In the genomic region with DNA sequence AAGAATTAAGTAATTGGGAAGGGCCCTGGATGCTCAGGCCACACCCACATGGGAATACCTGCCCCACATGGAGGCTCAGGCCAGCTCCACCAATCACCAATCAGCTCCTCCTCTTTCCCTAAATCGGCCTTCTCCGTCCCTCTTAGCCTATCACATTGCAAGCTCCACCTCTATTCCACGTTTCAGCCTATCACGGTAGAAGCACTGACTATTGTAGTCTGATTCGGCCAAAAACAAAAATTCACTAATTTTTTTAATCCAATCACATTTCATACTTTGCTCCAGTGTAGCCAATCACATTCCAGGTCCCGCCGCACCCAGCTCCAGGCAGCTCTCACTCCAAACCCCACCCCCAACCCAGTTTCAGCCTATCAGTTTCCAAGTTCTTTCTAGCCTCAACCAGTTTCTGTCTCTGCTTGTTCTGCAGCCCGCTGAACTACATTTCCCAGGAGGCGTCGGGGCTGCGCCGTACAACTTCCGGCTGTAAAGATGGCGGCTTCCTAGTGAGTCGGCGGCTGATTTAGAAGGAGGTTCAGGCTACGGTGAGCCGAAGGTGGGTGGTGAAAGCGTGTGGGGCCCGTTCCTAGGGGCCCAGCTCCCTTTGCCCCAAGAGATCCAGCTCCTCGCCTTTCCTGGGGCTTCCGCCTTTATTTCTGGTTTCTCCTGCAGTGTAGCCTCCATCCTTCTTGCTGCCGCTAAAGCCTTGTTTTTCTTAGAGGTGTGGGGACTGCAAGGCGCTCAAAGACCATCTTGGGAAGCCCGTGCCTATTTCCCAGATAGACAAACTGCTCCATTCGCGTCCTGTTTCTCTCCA, we compare ENCODE assay signal across 8 cellular contexts. TPM values are rescaled to one million over a fixed set of nuclear protein-coding genes. Genes with fewer than 3 reads are reported as not detected.
DNase-seq lines count a peak whose midpoint lies in the region; ATAC-seq and TF ChIP-seq lines count a peak whose summit lies in the region.

A gene (plus strand): TSS at position 469 of the 814 bp plus-strand sequence. CDS start 1,364 bp downstream, outside the sequence.

- peaks cover 9% of the 10 kb centered on the region for H3K36me3 Mint-ChIP-seq in activated CD4-positive, alpha-beta T cell treated with anti-CD3 and anti-CD28 coated beads for 36 hours (ENCODE audit: low read depth)

- no peaks in the 10 kb centered on the region for H3K9me3 Mint-ChIP-seq in activated CD4-positive, alpha-beta T cell treated with anti-CD3 and anti-CD28 coated beads for 36 hours (ENCODE audit: low read depth)

- H3K36me3 ChIP-seq in kidney epithelial cell (ENCODE audit: control insufficient read depth, insufficient read depth, low read length): peaks cover 4% of the 10 kb centered on the region

- H3K27me3 Mint-ChIP-seq in activated CD4-positive, alpha-beta T cell treated with anti-CD3 and anti-CD28 coated beads for 36 hours: no peaks in the 10 kb centered on the region

- intact Hi-C loops in activated CD4-positive, alpha-beta T cell treated with anti-CD3 and anti-CD28 coated beads for 36 hours (cut with DNase I, micrococcal nuclease): loop anchor here (1.0 to 10.0 kb wide), 20 partner anchors 22 to 1430 kb away; a partner anchor contains a TSS

- peak; percentile 99 for DNase-seq in Ammon's horn (ENCODE audit: low spot score)
- peak; percentile 98 for DNase-seq in GM19238 (ENCODE audit: insufficient read length, low spot score)
- peak; percentile 100 for DNase-seq in NCI-H524 (lab: John Stamatoyannopoulos, UW)
- DNase-seq in activated CD4-positive, alpha-beta T cell treated with anti-CD3 and anti-CD28 coated beads for 36 hours: peak; percentile 98
- DNase-seq in choroid plexus epithelial cell (ENCODE audit: low read depth): peak; percentile 100
- DNase-seq in kidney epithelial cell (ENCODE audit: low read depth): peak; percentile 97
- peak; percentile 95 to 96 for DNase-seq in stimulated activated CD4-positive, alpha-beta T cell treated with anti-CD3 and anti-CD28 coated beads, Interleukin-15, amount 100 ng/mL, for 48 hours (ENCODE audit: low read depth in 2 of 2)

- CTCF ChIA-PET in activated CD4-positive, alpha-beta T cell treated with anti-CD3 and anti-CD28 coated beads for 36 hours (lab: Charles Lee): interaction anchor here (0.6 to 2.3 kb wide), 21 partner anchors 11 to 897 kb away, joined by 3 to 18 read pairs (median 4); a partner anchor contains a TSS

- POLR2A ChIA-PET in activated CD4-positive, alpha-beta T cell treated with anti-CD3 and anti-CD28 coated beads for 36 hours (lab: Charles Lee): interaction anchor here (0.5 to 1.8 kb wide), 11 partner anchors 14 to 192 kb away, joined by 3 to 9 read pairs (median 4); a partner anchor contains a TSS

- H3K27me3 ChIP-seq in kidney epithelial cell (ENCODE audit: control insufficient read depth, insufficient read depth, low read length): no peaks in the 10 kb centered on the region

- H3K27ac Mint-ChIP-seq in activated CD4-positive, alpha-beta T cell treated with anti-CD3 and anti-CD28 coated beads for 36 hours: peak within 1 kb of the TSS; percentile 85

- ATAC-seq in HG03442 (IDR thresholded peaks at IDR 0.05; ENCODE audit: unreplicated experiment): peak; percentile 89
- ATAC-seq in activated CD4-positive, alpha-beta T cell treated with anti-CD3 and anti-CD28 coated beads for 36 hours: peak; percentile 96

- TF ChIP-seq CTCF in choroid plexus epithelial cell (conservative IDR thresholded peaks at IDR 0.05; ENCODE audit: low read depth, low read length) (no peak), kidney epithelial cell (IDR thresholded peaks at IDR 0.05; ENCODE audit: insufficient read depth, low read length, poor library complexity, severe bottlenecking) (no peak)

- peaks cover 11% of the 10 kb centered on the region for H3K4me1 Mint-ChIP-seq in activated CD4-positive, alpha-beta T cell treated with anti-CD3 and anti-CD28 coated beads for 36 hours

- H3K4me3 ChIP-seq in choroid plexus epithelial cell (ENCODE audit: low read depth, low read length): peak within 1 kb of the TSS; percentile 99
- peak within 1 kb of the TSS; percentile 59 for H3K4me3 ChIP-seq in kidney epithelial cell (ENCODE audit: low read depth, low read length)

- peak within 1 kb of the TSS; percentile 94 for H3K4me3 Mint-ChIP-seq in activated CD4-positive, alpha-beta T cell treated with anti-CD3 and anti-CD28 coated beads for 36 hours

RNA-seq across cellular contexts. Expression of the gene that starts here (rescaled TPM):
- total RNA-seq in activated CD4-positive, alpha-beta T cell treated with anti-CD3 and anti-CD28 coated beads for 36 hours: 100 to 1,000 TPM; 109 to 132 TPM
- total RNA-seq in kidney epithelial cell: 78.4 and 101 TPM in 2 replicates

Comparison
In these comparisons a context has a peak if more than half of its experiments do, and no peak if none do; other contexts are left out.
1. Peak in every context shown above with its lines: DNase-seq, ATAC-seq and H3K4me3 ChIP-seq.